Comparison of ENCODE assay signal across 22 cellular contexts in genomic region chr2:152618188-152618564, GRCh38.
A peak's percentile ranks its signal among the peaks of the same experiment; 100 is the strongest.
DNase-seq lines count a peak whose midpoint lies in the region; ATAC-seq and TF ChIP-seq lines count a peak whose summit lies in the region.
"Had no signal": no experiment of that assay in that cellular context is flagged by ENCODE, and none has a peak within 500 bp of the region (broad histone marks: within the 10 kb centered on the region; RNA-seq: fewer than 3 reads in every experiment).

No MANE protein-coding gene starts in this region.

- H2BK5ac ChIP-seq in mesenchymal stem cell (ENCODE audit: low read depth, low read length, poor library complexity, severe bottlenecking) = no peak overlapping the region

- WGBS in mesenchymal stem cell = 98% methylated on average over 4 of the region's 5 CpGs

- peak overlapping the region; percentile 18; the same call in 1 of the 2 replicates for H3K27ac ChIP-seq in C4-2B
- no peak overlapping the region for H3K27ac ChIP-seq in mesenchymal stem cell (ENCODE audit: low read length, poor library complexity, severe bottlenecking)
- H3K27ac ChIP-seq: GM23248, HL-60 had no signal

- intact Hi-C loops in left ventricle myocardium superior (cut with micrococcal nuclease) = no loop called here

- DNase-seq in astrocyte of the hippocampus (ENCODE audit: low read depth, low spot score) = peak; percentile 78
- DNase-seq in fibroblast of mammary gland (ENCODE audit: low read depth) = peak; percentile 39
- DNase-seq in retinal pigment epithelial cell (ENCODE audit: low read depth) = peak; percentile 10
- DNase-seq in left ventricle myocardium superior = no peak
- DNase-seq in activated CD8-positive, alpha-beta memory T cell treated with anti-CD3 and anti-CD28 coated beads for 24 hours = no peak
- DNase-seq in NCI-H748 (lab: John Stamatoyannopoulos, UW; ENCODE audit: unreplicated experiment) = no peak
- DNase-seq in mesenchymal stem cell = no peak
- DNase-seq: AML-193, DMS53, GDM1, GM23248, H9, HFFc6, KG1, NCI-H1105, NCI-H146, NCI-H2227 treated with DMSO at 0.1 percent for 48 hours, NCI-H510A, NCI-H774 had no signal

- no peak overlapping the region for H3K9ac ChIP-seq in mesenchymal stem cell (ENCODE audit: low read length)
- H3K9ac ChIP-seq: GM23248 had no signal

- no peak overlapping the region for H3K4me2 ChIP-seq in mesenchymal stem cell (ENCODE audit: low read length, poor library complexity, severe bottlenecking)

- no peak overlapping the region for H4K8ac ChIP-seq in mesenchymal stem cell (ENCODE audit: low read length)

- no peak overlapping the region for H2AK5ac ChIP-seq in mesenchymal stem cell (ENCODE audit: low read length, severe bottlenecking)

- H3K14ac ChIP-seq in mesenchymal stem cell (ENCODE audit: low read length in 2 of 2) = no peak overlapping the region

- no peak overlapping the region for H3K23ac ChIP-seq in mesenchymal stem cell (ENCODE audit: low read length in 2 of 2)

- no peak overlapping the region for H2BK12ac ChIP-seq in mesenchymal stem cell (ENCODE audit: low read length in 2 of 2)

- H4K91ac ChIP-seq in mesenchymal stem cell (ENCODE audit: low read length) = no peak overlapping the region

- H2BK15ac ChIP-seq in mesenchymal stem cell (ENCODE audit: low read depth, poor library complexity, severe bottlenecking) = no peak overlapping the region

- H3K9me3 ChIP-seq in mesenchymal stem cell (ENCODE audit: control insufficient read depth, low read length) = no peaks in the 10 kb centered on the region

- H3K36me3 ChIP-seq in mesenchymal stem cell (ENCODE audit: control insufficient read depth in 1 of 2, insufficient read depth in 2 of 2, low read depth in 1 of 2, low read length in 2 of 2) = peaks cover 25 to 87% of the 10 kb centered on the region in 2 experiments

- no peak overlapping the region for H3K4ac ChIP-seq in mesenchymal stem cell (ENCODE audit: low read depth in 1 of 2, low read length in 2 of 2)

- no peak overlapping the region for H2AFZ ChIP-seq in mesenchymal stem cell (ENCODE audit: low read depth, low read length)
- H2AFZ ChIP-seq: GM23248 had no signal

- TF ChIP-seq CTCF in C4-2B (conservative IDR thresholded peaks at IDR 0.05) (no peak), fibroblast of mammary gland (conservative IDR thresholded peaks at IDR 0.05; ENCODE audit: control insufficient read depth, insufficient read depth, low read depth, low read length) (no peak), retinal pigment epithelial cell (conservative IDR thresholded peaks at IDR 0.05; ENCODE audit: low read depth, low read length) (no peak)

- no peak overlapping the region for H3K18ac ChIP-seq in mesenchymal stem cell (ENCODE audit: low read depth in 1 of 2, low read length in 2 of 2)

- H3K4me3 ChIP-seq in fibroblast of mammary gland (ENCODE audit: control insufficient read depth, low read depth, low read length) = no peak overlapping the region
- H3K4me3 ChIP-seq in retinal pigment epithelial cell (ENCODE audit: low read length) = no peak overlapping the region
- H3K4me3 ChIP-seq in mesenchymal stem cell (ENCODE audit: insufficient read depth in 1 of 2, low read depth in 1 of 2, low read length in 2 of 2) = no peak overlapping the region
- H3K4me3 ChIP-seq: GM23248 had no signal

- no peak overlapping the region for H2BK120ac ChIP-seq in mesenchymal stem cell (ENCODE audit: low read depth, low read length)

- peaks cover 12% of the 10 kb centered on the region for H3K79me1 ChIP-seq in mesenchymal stem cell (replicated peaks; ENCODE audit: low read length, poor library complexity, severe bottlenecking)

- ATAC-seq in left ventricle myocardium superior = no peak
- ATAC-seq: Panc1 had no signal

- H3K27me3 ChIP-seq in mesenchymal stem cell (ENCODE audit: control insufficient read depth in 1 of 2, insufficient read depth in 1 of 2, low read length in 2 of 2) = no peaks in the 10 kb centered on the region

- no peaks in the 10 kb centered on the region for H3K4me1 ChIP-seq in mesenchymal stem cell (ENCODE audit: control insufficient read depth, insufficient read depth, low read depth, low read length)

Comparison
In these comparisons a context has a peak if more than half of its experiments do, and no peak if none do; other contexts are left out.
1. DNase-seq: peak in astrocyte of the hippocampus (single experiment), fibroblast of mammary gland (single experiment) and retinal pigment epithelial cell (single experiment); none in left ventricle myocardium superior (single experiment), activated CD8-positive, alpha-beta memory T cell treated with anti-CD3 and anti-CD28 coated beads for 24 hours (single experiment), NCI-H748 (single experiment) and mesenchymal stem cell (single experiment).